ENCODE assay signal across 5 cellular contexts in genomic region chr1:16725439-16726245, GRCh38. TPM values are rescaled to one million over a fixed set of nuclear protein-coding genes. Genes with fewer than 3 reads are reported as not detected.
"Had no signal": no experiment of that assay in that cellular context is flagged by ENCODE, and none has a peak within 500 bp of the region (broad histone marks: within the 10 kb centered on the region; RNA-seq: fewer than 3 reads in every experiment).

No MANE protein-coding gene starts in this region.

RNA-seq across cellular contexts. Expression of gene RNU1-4, which starts 14.7 kb away (rescaled TPM):
- total RNA-seq: myocyte, right atrium auricular region had no signal
- polyA plus RNA-seq: adipose tissue, heart right ventricle, urinary bladder had no signal

RNA-seq across cellular contexts. Expression of gene RNU1-3, which starts 58.9 kb away (rescaled TPM):
- total RNA-seq: myocyte, right atrium auricular region had no signal
- polyA plus RNA-seq: adipose tissue, heart right ventricle, urinary bladder had no signal
